In the genomic region with DNA sequence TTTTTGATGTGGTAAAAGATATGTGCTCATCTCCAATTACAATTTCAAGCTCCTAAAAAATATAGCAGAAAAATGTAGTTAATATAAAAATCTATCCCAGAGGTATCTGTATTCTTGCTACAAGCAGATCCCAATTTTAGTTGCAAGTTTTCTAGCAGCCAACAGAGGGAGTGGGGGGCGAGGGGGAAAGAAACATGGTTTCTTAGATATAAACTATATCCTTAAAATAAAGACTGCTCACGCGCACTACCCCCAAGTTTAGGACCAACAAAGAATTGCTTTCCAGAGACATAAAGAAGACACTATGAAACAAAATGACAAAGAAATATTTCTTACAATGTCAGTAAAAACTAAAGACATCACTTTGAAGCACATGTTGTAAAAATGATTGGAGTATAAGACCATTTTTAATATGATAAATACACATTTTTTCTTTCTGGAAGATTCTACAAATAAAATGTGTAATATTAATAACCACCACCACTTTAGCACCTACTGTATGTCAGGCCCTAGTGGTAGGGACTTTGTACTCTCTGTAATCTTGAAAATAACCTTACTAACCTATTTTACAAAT, we compare ENCODE assay signal across 11 cellular contexts. TPM values are rescaled to one million over a fixed set of nuclear protein-coding genes. Genes with fewer than 3 reads are reported as not detected.
DNase-seq lines count a peak whose midpoint lies in the region; ATAC-seq, FAIRE-seq and TF ChIP-seq lines count a peak whose summit lies in the region.
"Had no signal": no experiment of that assay in that cellular context is flagged by ENCODE, and none has a peak within 500 bp of the region (broad histone marks: within the 10 kb centered on the region; RNA-seq: fewer than 3 reads in every experiment).

No MANE protein-coding gene starts in this region.

- FAIRE-seq in kidney (lab: Jason Lieb, UNC), result no peak

- CTCF ChIA-PET in GM10248 (lab: Yijun Ruan, JAX) (interaction anchor here (1.1 to 1.2 kb wide), 2 partner anchors 23 to 598 kb away, joined by 3 read pairs; no protein-coding TSS in a partner anchor), RWPE1 (lab: Yijun Ruan, JAX) (interaction anchor here (0.6 to 0.9 kb wide), 3 partner anchors 34 to 1344 kb away, joined by 5 to 7 read pairs (median 7); no protein-coding TSS in a partner anchor)

- intact Hi-C loops in lower lobe of right lung (cut with DNase I), result no loop called here
- intact Hi-C loops in kidney (cut with DNase I), result no loop called here

- no peaks in the 10 kb centered on the region for H3K9me3 ChIP-seq in lower lobe of right lung
- H3K9me3 ChIP-seq in kidney (ENCODE audit: control insufficient read depth in 1 of 2, low read length in 2 of 2), result no peaks in the 10 kb centered on the region

- H3K36me3 ChIP-seq in lower lobe of right lung, result peaks cover 47% of the 10 kb centered on the region
- peaks cover 8 to 15% of the 10 kb centered on the region in 2 donors for H3K36me3 ChIP-seq in kidney (ENCODE audit: control insufficient read depth in 1 of 2, insufficient read depth in 2 of 2, low read length in 2 of 2)

- TF ChIP-seq CTCF in GM10248 (IDR thresholded peaks at IDR 0.05; ENCODE audit: control extremely low read depth, extremely low read depth, low read depth, missing control alignments), result peak; percentile 14
- no peak for TF ChIP-seq CTCF in RWPE1 (conservative IDR thresholded peaks at IDR 0.05; ENCODE audit: low read depth)
- peak; percentile 49 for TF ChIP-seq CTCF in fibroblast of villous mesenchyme (IDR thresholded peaks at IDR 0.05; ENCODE audit: insufficient read depth, low read depth, low read length)
- no peak for TF ChIP-seq CTCF in lower lobe of right lung (IDR thresholded peaks at IDR 0.05)
- TF ChIP-seq CTCF in kidney (IDR thresholded peaks at IDR 0.05; ENCODE audit: borderline replicate concordance, extremely low read depth, insufficient read depth), result no peak

- H3K4me1 ChIP-seq in lower lobe of right lung (peaks cover 11% of the 10 kb centered on the region), kidney (ENCODE audit: control insufficient read depth in 1 of 2, insufficient read depth in 1 of 2, low read depth in 1 of 2, low read length in 2 of 2) (peaks cover 6 to 7% of the 10 kb centered on the region in 2 donors)

- no peak overlapping the region for H3K9ac ChIP-seq in kidney (ENCODE audit: low read length in 2 of 2)

- H3K27ac ChIP-seq in RWPE1, result no peak overlapping the region
- no peak overlapping the region for H3K27ac ChIP-seq in lower lobe of right lung
- no peak overlapping the region for H3K27ac ChIP-seq in kidney (ENCODE audit: low read depth in 2 of 2, low read length in 2 of 2)

- peak; percentile 16 for DNase-seq in AG20443 (ENCODE audit: low spot score)
- no peak for DNase-seq in GM10248 (ENCODE audit: extremely low spot score)
- DNase-seq in RWPE1 (ENCODE audit: low spot score), result peak; percentile 13
- DNase-seq in fibroblast of villous mesenchyme (ENCODE audit: low read depth), result peak; percentile 31
- DNase-seq in GOT3 (lab: John Stamatoyannopoulos, UW), result no peak
- DNase-seq in lower lobe of right lung, result no peak
- DNase-seq in kidney, result no peak
- DNase-seq: activated CD4-positive, CD25-positive, alpha-beta regulatory T cell treated with anti-CD3 and anti-CD28 coated beads, Interleukin-2, amount 50 U/mL, for 72 hours had no signal

- no peaks in the 10 kb centered on the region for H3K27me3 ChIP-seq in lower lobe of right lung (ENCODE audit: low read depth)

- POLR2A ChIA-PET in GM10248 (lab: Yijun Ruan, JAX), result no interaction called here
- POLR2A ChIA-PET in RWPE1 (lab: Yijun Ruan, JAX; ENCODE audit: low non-redundant PET), result no interaction called here

- ATAC-seq in lower lobe of right lung, result no peak
- ATAC-seq in GM19351 (IDR thresholded peaks at IDR 0.05; ENCODE audit: unreplicated experiment), result no peak
- ATAC-seq: sciatic nerve; stimulated activated effector memory CD8-positive, alpha-beta T cell treated with anti-CD3 and anti-CD28 coated beads, Interleukin-12 subunit alpha, Interleukin-12 subunit beta, amount 100 ng/mL, for 72 hours had no signal

- H3K4me3 ChIP-seq in fibroblast of villous mesenchyme (ENCODE audit: low read depth, low read length), result no peak overlapping the region
- H3K4me3 ChIP-seq in lower lobe of right lung, result no peak overlapping the region
- H3K4me3 ChIP-seq in kidney (ENCODE audit: low read length in 2 of 2), result no peak overlapping the region

RNA-seq across cellular contexts. Expression of a gene that starts 5.4 kb away (rescaled TPM):
- total RNA-seq in fibroblast of villous mesenchyme (19.3 and 20.3 TPM in 2 replicates), lower lobe of right lung (19.7 TPM), kidney (20.0 TPM)
- polyA plus RNA-seq in kidney (ENCODE audit: insufficient read depth, low read depth, low replicate concordance), result 31.7 TPM

Comparison
In these comparisons a context has a peak if more than half of its experiments do, and no peak if none do; other contexts are left out.
1. DNase-seq: peak in AG20443 (single experiment), RWPE1 (single experiment) and fibroblast of villous mesenchyme (single experiment); none in GM10248 (single experiment), GOT3 (single experiment), lower lobe of right lung (single experiment) and kidney (single experiment).
2. CTCF ChIP-seq: peak in GM10248 (single experiment) and fibroblast of villous mesenchyme (single experiment); none in RWPE1 (single experiment), lower lobe of right lung (single experiment) and kidney (single experiment).